Comparison of ENCODE assay signal across 9 cellular contexts in the genomic region with DNA sequence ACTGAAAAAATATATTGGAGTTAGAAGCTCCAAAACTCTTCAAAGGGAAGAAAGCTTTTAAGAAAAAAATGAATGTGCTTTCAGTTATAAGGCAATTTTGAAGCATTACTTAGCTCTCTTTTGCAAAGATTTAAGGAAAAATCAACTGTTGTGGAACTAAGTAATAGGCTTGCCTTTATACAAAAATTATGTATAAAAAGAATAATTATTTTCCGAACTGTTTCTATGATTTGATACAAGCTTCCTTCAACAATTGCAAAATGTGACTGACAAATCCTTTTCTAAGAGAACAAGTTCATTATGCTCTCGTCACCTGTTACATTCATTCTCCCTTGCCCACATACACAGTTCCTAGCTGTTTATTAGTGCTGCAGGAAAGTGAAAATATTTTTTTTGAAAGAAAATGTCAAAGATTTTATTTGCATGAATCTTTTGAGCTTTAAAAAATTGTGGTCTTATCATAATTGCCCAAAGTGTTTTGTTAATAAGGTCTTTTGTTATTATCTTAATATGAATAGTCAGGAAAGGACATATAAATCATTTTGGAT.
DNase-seq lines count a peak whose midpoint lies in the region; ATAC-seq, FAIRE-seq and TF ChIP-seq lines count a peak whose summit lies in the region.
"Had no signal": no experiment of that assay in that cellular context is flagged by ENCODE, and none has a peak within 500 bp of the region (broad histone marks: within the 10 kb centered on the region; RNA-seq: fewer than 3 reads in every experiment).

No MANE protein-coding gene starts in this region.

- ATAC-seq in HG03097 (IDR thresholded peaks at IDR 0.05; ENCODE audit: low FRiP score, unreplicated experiment), result no peak
- ATAC-seq: GM23338 had no signal

- no peak overlapping the region for H3K27ac Mint-ChIP-seq in astrocyte (ENCODE audit: unreplicated experiment)
- H3K27ac Mint-ChIP-seq in CD14-positive monocyte, result no peak overlapping the region
- H3K27ac Mint-ChIP-seq: GM23338 had no signal

- H3K4me1 ChIP-seq in astrocyte (ENCODE audit: insufficient read depth, low read length) (peaks cover 4% of the 10 kb centered on the region), stomach smooth muscle (ENCODE audit: control insufficient read depth, insufficient read depth, low read length) (no peaks in the 10 kb centered on the region)

- H3K27ac ChIP-seq in HL-60 (replicated peaks), result peak overlapping the region; percentile 74
- H3K27ac ChIP-seq in astrocyte (ENCODE audit: low read depth, low read length), result peak overlapping the region; percentile 88
- H3K27ac ChIP-seq in stomach smooth muscle (ENCODE audit: low read length), result peak overlapping the region; percentile 1

- H3K9me3 Mint-ChIP-seq in astrocyte (ENCODE audit: unreplicated experiment), result no peaks in the 10 kb centered on the region
- H3K9me3 Mint-ChIP-seq in CD14-positive monocyte, result peaks cover 0 to 4% (median 0%) of the 10 kb centered on the region in 7 donors

- H3K4me3 ChIP-seq in HL-60 (replicated peaks; ENCODE audit: insufficient read depth, low read length) (no peak overlapping the region), astrocyte (ENCODE audit: insufficient read depth, low read depth, low read length) (peak overlapping the region; percentile 75), stomach smooth muscle (ENCODE audit: low read length in 2 of 2) (peak overlapping the region in 1 of 2 donors; percentile 68)
- H3K4me3 ChIP-seq: GM23338 had no signal

- H3K27me3 ChIP-seq in HL-60 (ENCODE audit: insufficient read depth, poor library complexity, severe bottlenecking) (no peaks in the 10 kb centered on the region), astrocyte (ENCODE audit: insufficient read depth, low read length) (no peaks in the 10 kb centered on the region), stomach smooth muscle (ENCODE audit: control insufficient read depth in 1 of 2, insufficient read depth in 2 of 2, low read length in 2 of 2) (no peaks in the 10 kb centered on the region)

- H3K36me3 Mint-ChIP-seq in astrocyte (ENCODE audit: low read depth, unreplicated experiment), result no peaks in the 10 kb centered on the region
- no peaks in the 10 kb centered on the region for H3K36me3 Mint-ChIP-seq in CD14-positive monocyte

- H3K4me3 Mint-ChIP-seq in astrocyte (ENCODE audit: unreplicated experiment), result no peak overlapping the region
- no peak overlapping the region for H3K4me3 Mint-ChIP-seq in CD14-positive monocyte
- H3K4me3 Mint-ChIP-seq: GM23338 had no signal

- H3K9ac ChIP-seq in astrocyte (ENCODE audit: low read length) (peak overlapping the region; percentile 88), stomach smooth muscle (ENCODE audit: low read length in 2 of 2) (peak overlapping the region; percentile 3 to 6)

- no peaks in the 10 kb centered on the region for H3K27me3 Mint-ChIP-seq in astrocyte (ENCODE audit: low read depth, unreplicated experiment)
- peaks cover 0 to 2% (median 0%) of the 10 kb centered on the region in 3 donors for H3K27me3 Mint-ChIP-seq in CD14-positive monocyte (ENCODE audit: low read depth in 3 of 3)

- H2AFZ ChIP-seq in astrocyte (ENCODE audit: low read depth, low read length), result no peak overlapping the region
- H2AFZ ChIP-seq: GM23338 had no signal

- H3K79me2 ChIP-seq in astrocyte (ENCODE audit: insufficient read depth, low read length), result peaks cover 58% of the 10 kb centered on the region

- H3K4me2 ChIP-seq in astrocyte (ENCODE audit: low read length), result peak overlapping the region; percentile 95
- H3K4me2 ChIP-seq: GM23338 had no signal

- no peak for TF ChIP-seq CTCF in HL-60 (IDR thresholded peaks at IDR 0.05; ENCODE audit: insufficient read depth, low read length)
- TF ChIP-seq CTCF in astrocyte (IDR thresholded peaks at IDR 0.05; ENCODE audit: insufficient read depth, low read depth, low read length), result no peak
- no peak for TF ChIP-seq CTCF in CD14-positive monocyte (IDR thresholded peaks at IDR 0.05)
- no peak for TF ChIP-seq CTCF in GM20000 (IDR thresholded peaks at IDR 0.05; ENCODE audit: extremely low read depth, missing control alignments)

- H3K4me1 Mint-ChIP-seq in astrocyte (ENCODE audit: low read depth, unreplicated experiment) (peaks cover 15% of the 10 kb centered on the region), CD14-positive monocyte (peaks cover 41% of the 10 kb centered on the region)

- no peak for FAIRE-seq in astrocyte (lab: Jason Lieb, UNC)

- DNase-seq in HL-60 (ENCODE audit: low read depth in 1 of 2, low spot score in 1 of 2), result no peak
- DNase-seq in astrocyte (ENCODE audit: low read depth), result peak; percentile 25
- peak; percentile 40 for DNase-seq in iris pigment epithelial cell (ENCODE audit: low read depth)
- DNase-seq in NOMO-1 (lab: John Stamatoyannopoulos, UW; ENCODE audit: unreplicated experiment in 2 of 2), result no peak
- no peak for DNase-seq in CD14-positive monocyte (ENCODE audit: low spot score)
- DNase-seq in GM20000 (ENCODE audit: low spot score), result no peak

- H3K36me3 ChIP-seq in astrocyte (ENCODE audit: insufficient read depth, low read length) (no peaks in the 10 kb centered on the region), stomach smooth muscle (ENCODE audit: control insufficient read depth in 2 of 2, insufficient read depth in 2 of 2, low read length in 2 of 2) (no peaks in the 10 kb centered on the region)

- no peaks in the 10 kb centered on the region for H4K20me1 ChIP-seq in astrocyte (ENCODE audit: insufficient read depth, low read length)

- intact Hi-C loops in CD14-positive monocyte (cut with micrococcal nuclease), result no loop called here

- H3K9me3 ChIP-seq in astrocyte (ENCODE audit: insufficient read depth, low read depth, low read length) (no peaks in the 10 kb centered on the region), stomach smooth muscle (ENCODE audit: control insufficient read depth in 2 of 2, low read length in 2 of 2) (peaks cover 0 to 3% of the 10 kb centered on the region in 2 donors)

Comparison
In these comparisons a context has a peak if more than half of its experiments do, and no peak if none do; other contexts are left out.
1. DNase-seq: peak in astrocyte (single experiment) and iris pigment epithelial cell (single experiment); none in HL-60 (0 of 2), NOMO-1 (0 of 2), CD14-positive monocyte (single experiment) and GM20000 (single experiment).
2. H3K27ac ChIP-seq: peak in every context shown above with its lines; median percentile 88 in astrocyte; 74 in HL-60; 1 in stomach smooth muscle.